In the genomic region with DNA sequence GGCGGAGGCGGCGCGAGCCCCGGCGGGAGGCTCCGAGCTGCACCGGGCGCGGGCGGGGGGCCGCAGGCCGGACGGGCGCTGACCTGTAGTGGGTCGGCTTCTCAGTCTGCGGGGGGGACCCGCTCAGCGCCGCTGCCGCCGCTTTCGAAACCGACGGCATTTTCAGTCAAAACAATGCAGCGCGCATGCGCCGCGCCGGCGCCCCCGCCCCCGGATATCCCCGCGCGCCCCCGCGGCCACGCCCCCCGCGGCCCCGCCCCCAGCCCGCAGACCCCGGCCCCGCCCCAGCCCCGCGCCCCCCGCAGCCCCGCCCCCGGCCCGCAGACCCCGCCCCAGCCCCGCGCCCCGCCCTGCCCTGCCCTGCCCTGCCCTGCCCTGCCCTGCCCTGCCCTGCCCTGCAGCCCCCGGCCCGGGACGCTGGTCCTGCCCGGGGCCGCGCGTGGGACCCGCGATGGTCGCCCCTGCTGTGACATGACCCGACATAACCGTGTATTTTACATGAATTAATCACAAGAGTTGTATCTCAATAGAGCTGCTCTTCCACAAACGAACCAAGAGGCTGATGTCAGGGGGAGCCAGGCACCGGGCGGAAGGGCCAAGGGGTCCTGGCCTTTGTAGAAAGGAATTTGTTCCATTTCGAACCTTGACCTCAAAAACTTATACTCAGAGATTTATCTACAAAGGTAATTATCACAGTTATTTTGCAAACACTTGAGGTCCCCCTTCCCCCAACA, we compare ENCODE assay signal across 8 cellular contexts. TPM values are rescaled to one million over a fixed set of nuclear protein-coding genes. Genes with fewer than 3 reads are reported as not detected.
DNase-seq lines count a peak whose midpoint lies in the region; ATAC-seq and TF ChIP-seq lines count a peak whose summit lies in the region.

A gene with protein sequence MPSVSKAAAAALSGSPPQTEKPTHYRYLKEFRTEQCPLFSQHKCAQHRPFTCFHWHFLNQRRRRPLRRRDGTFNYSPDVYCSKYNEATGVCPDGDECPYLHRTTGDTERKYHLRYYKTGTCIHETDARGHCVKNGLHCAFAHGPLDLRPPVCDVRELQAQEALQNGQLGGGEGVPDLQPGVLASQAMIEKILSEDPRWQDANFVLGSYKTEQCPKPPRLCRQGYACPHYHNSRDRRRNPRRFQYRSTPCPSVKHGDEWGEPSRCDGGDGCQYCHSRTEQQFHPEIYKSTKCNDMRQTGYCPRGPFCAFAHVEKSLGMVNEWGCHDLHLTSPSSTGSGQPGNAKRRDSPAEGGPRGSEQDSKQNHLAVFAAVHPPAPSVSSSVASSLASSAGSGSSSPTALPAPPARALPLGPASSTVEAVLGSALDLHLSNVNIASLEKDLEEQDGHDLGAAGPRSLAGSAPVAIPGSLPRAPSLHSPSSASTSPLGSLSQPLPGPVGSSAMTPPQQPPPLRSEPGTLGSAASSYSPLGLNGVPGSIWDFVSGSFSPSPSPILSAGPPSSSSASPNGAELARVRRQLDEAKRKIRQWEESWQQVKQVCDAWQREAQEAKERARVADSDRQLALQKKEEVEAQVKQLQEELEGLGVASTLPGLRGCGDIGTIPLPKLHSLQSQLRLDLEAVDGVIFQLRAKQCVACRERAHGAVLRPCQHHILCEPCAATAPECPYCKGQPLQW (minus strand): TSS at position 173 of the 734 bp plus-strand sequence. CDS start 13 bp downstream, at position 160.

- H3K27ac Mint-ChIP-seq in CD4-positive, CD25-positive, alpha-beta regulatory T cell, result peak within 1 kb of the TSS; percentile 84 to 99 (median 90)

- H3K4me1 Mint-ChIP-seq in CD4-positive, CD25-positive, alpha-beta regulatory T cell, result peaks cover 4 to 46% (median 15%) of the 10 kb centered on the region in 4 donors

- TF ChIP-seq CTCF in kidney epithelial cell (IDR thresholded peaks at IDR 0.05; ENCODE audit: insufficient read depth, low read length, poor library complexity, severe bottlenecking), result no peak

- H3K27me3 Mint-ChIP-seq in CD4-positive, CD25-positive, alpha-beta regulatory T cell, result no peaks in the 10 kb centered on the region

- peak within 1 kb of the TSS; percentile 87 to 94 (median 89) for H3K4me3 Mint-ChIP-seq in CD4-positive, CD25-positive, alpha-beta regulatory T cell

- peaks cover 4% of the 10 kb centered on the region for H3K36me3 Mint-ChIP-seq in CD4-positive, CD25-positive, alpha-beta regulatory T cell

- H3K4me1 ChIP-seq in CD4-positive, CD25-positive, alpha-beta regulatory T cell (ENCODE audit: control insufficient read depth, insufficient read depth, low read length, poor library complexity, severe bottlenecking), result peaks cover 27% of the 10 kb centered on the region

- peak within 1 kb of the TSS; percentile 84 for H3K27ac ChIP-seq in CD4-positive, CD25-positive, alpha-beta regulatory T cell (ENCODE audit: insufficient read depth, low read length, poor library complexity, severe bottlenecking)

- peak; percentile 76 to 78 (median 76) for DNase-seq in CD4-positive, CD25-positive, alpha-beta regulatory T cell
- peak; percentile 78 for DNase-seq in NAMALWA (ENCODE audit: low spot score)
- DNase-seq in activated CD4-positive, alpha-beta T cell treated with anti-CD3 and anti-CD28 coated beads for 1 hour, result peak; percentile 80
- DNase-seq in cerebellar cortex (ENCODE audit: low spot score), result peak; percentile 31
- no peak for DNase-seq in kidney epithelial cell (ENCODE audit: low read depth)
- peak; percentile 63 to 68 for DNase-seq in stimulated activated CD4-positive, alpha-beta T cell treated with anti-CD3 and anti-CD28 coated beads, Interleukin-15, amount 100 ng/mL, for 48 hours (ENCODE audit: low read depth in 2 of 2)
- no peak for DNase-seq in SK-N-DZ (ENCODE audit: low spot score)

- H3K36me3 ChIP-seq in CD4-positive, CD25-positive, alpha-beta regulatory T cell (ENCODE audit: control insufficient read depth, insufficient read depth, low read length), result peaks cover 15% of the 10 kb centered on the region
- no peaks in the 10 kb centered on the region for H3K36me3 ChIP-seq in kidney epithelial cell (ENCODE audit: control insufficient read depth, insufficient read depth, low read length)

- no peaks in the 10 kb centered on the region for H3K27me3 ChIP-seq in CD4-positive, CD25-positive, alpha-beta regulatory T cell (ENCODE audit: control insufficient read depth, insufficient read depth, low read length)
- H3K27me3 ChIP-seq in kidney epithelial cell (ENCODE audit: control insufficient read depth, insufficient read depth, low read length), result no peaks in the 10 kb centered on the region

- H3K9me3 ChIP-seq in CD4-positive, CD25-positive, alpha-beta regulatory T cell (ENCODE audit: control insufficient read depth in 2 of 2, low read length in 2 of 2), result no peaks in the 10 kb centered on the region

- peak within 1 kb of the TSS; percentile 37 for H3K4me3 ChIP-seq in CD4-positive, CD25-positive, alpha-beta regulatory T cell (ENCODE audit: low read depth, low read length)
- peak within 1 kb of the TSS; percentile 87 for H3K4me3 ChIP-seq in kidney epithelial cell (ENCODE audit: low read depth, low read length)

- ATAC-seq in CD4-positive, CD25-positive, alpha-beta regulatory T cell (ENCODE audit: low read depth in 2 of 2), result peak; percentile 63 to 65
- peak; percentile 34 for ATAC-seq in GM21528 (IDR thresholded peaks at IDR 0.05; ENCODE audit: low FRiP score, unreplicated experiment)

- H3K9me3 Mint-ChIP-seq in CD4-positive, CD25-positive, alpha-beta regulatory T cell, result no peaks in the 10 kb centered on the region

RNA-seq across cellular contexts. Expression of the gene that starts here (rescaled TPM):
- 94.3 TPM for total RNA-seq in CD4-positive, CD25-positive, alpha-beta regulatory T cell
- 1 to 10 TPM; 6.3 to 9.6 (median 8.1) TPM for polyA plus RNA-seq in CD4-positive, CD25-positive, alpha-beta regulatory T cell
- 9.8 and 19.3 TPM in 2 replicates for total RNA-seq in kidney epithelial cell
- polyA plus RNA-seq in SK-N-DZ (2014; cell fraction: cytosol; rRNA removed), result 13.7 and 16.2 TPM in 2 replicates
- polyA plus RNA-seq in SK-N-DZ (2014; cell fraction: nucleus; rRNA removed), result 80.1 and 109 TPM in 2 replicates

Comparison
In these comparisons a context has a peak if more than half of its experiments do, and no peak if none do; other contexts are left out.
1. DNase-seq: peak in CD4-positive, CD25-positive, alpha-beta regulatory T cell (3 of 3), NAMALWA (single experiment), activated CD4-positive, alpha-beta T cell treated with anti-CD3 and anti-CD28 coated beads for 1 hour (single experiment), cerebellar cortex (single experiment) and stimulated activated CD4-positive, alpha-beta T cell treated with anti-CD3 and anti-CD28 coated beads, Interleukin-15, amount 100 ng/mL, for 48 hours (2 of 2); none in kidney epithelial cell (single experiment) and SK-N-DZ (single experiment).